Comparison of ENCODE assay signal across 22 cellular contexts in the genomic region with DNA sequence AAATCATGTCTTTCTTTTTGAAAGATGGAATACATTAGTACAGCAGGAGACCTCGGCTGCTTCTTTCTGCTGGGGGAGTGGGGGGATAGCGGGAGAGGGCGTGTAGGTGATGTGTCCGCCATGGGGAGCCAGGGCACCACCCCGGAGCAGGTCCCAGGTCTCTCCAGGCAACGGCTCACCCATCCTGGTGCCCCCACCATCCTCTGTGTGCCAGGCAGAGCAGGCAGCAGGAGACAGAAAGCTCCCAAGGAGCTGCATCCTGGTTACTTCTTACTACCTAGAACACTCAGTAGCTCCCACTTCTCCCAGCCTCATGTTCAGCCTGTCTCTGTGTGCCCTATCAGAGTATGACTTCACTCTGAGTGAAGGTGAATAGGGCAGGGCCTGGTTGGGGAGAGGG. TPM values are rescaled to one million over a fixed set of nuclear protein-coding genes. Genes with fewer than 3 reads are reported as not detected.
DNase-seq lines count a peak whose midpoint lies in the region; ATAC-seq, FAIRE-seq and TF ChIP-seq lines count a peak whose summit lies in the region.
"Had no signal": no experiment of that assay in that cellular context is flagged by ENCODE, and none has a peak within 500 bp of the region (broad histone marks: within the 10 kb centered on the region; RNA-seq: fewer than 3 reads in every experiment).

No MANE protein-coding gene starts in this region.

- peak in 1 of 2 donors; percentile 29 for ATAC-seq in activated naive CD4-positive, alpha-beta T cell treated with anti-CD3 and anti-CD28 coated beads, Interleukin-2, amount 50 U/mL, for 72 hours
- no peak for ATAC-seq in HG03108 (IDR thresholded peaks at IDR 0.05; ENCODE audit: unreplicated experiment)

- TF ChIP-seq CTCF in RWPE1 (conservative IDR thresholded peaks at IDR 0.05; ENCODE audit: low read depth) (no peak), kidney (IDR thresholded peaks at IDR 0.05; ENCODE audit: borderline replicate concordance, extremely low read depth, insufficient read depth) (no peak), spleen (IDR thresholded peaks at IDR 0.05 in 8 of 11, conservative IDR thresholded peaks at IDR 0.05 in 3 of 11) (no peak), testis (IDR thresholded peaks at IDR 0.05) (no peak)

- H3K4me3 ChIP-seq in kidney (ENCODE audit: low read length in 2 of 2) (no peak overlapping the region), spleen (no peak overlapping the region), testis (no peak overlapping the region)
- H3K4me3 ChIP-seq: BLaER1, dorsolateral prefrontal cortex, HAP-1, SJSA1, suprapubic skin had no signal

- H3K9ac ChIP-seq in kidney (ENCODE audit: low read length in 2 of 2): no peak overlapping the region
- H3K9ac ChIP-seq: BLaER1 had no signal

- no peak for FAIRE-seq in kidney (lab: Jason Lieb, UNC)
- FAIRE-seq: GM12892, small intestine had no signal

- peak in 1 of 2 donors; percentile 38 for DNase-seq in activated naive CD4-positive, alpha-beta T cell treated with anti-CD3 and anti-CD28 coated beads, Interleukin-2, amount 50 U/mL, for 72 hours (ENCODE audit: low spot score in 2 of 2)
- no peak for DNase-seq in activated naive CD4-positive, alpha-beta T cell treated with Interleukin-2 at 50 U/mL for 16 hours
- no peak for DNase-seq in RWPE1 (ENCODE audit: low spot score)
- peak; percentile 49 for DNase-seq in kidney
- DNase-seq in spleen: peak; percentile 54
- DNase-seq in testis: no peak
- DNase-seq in DMS153 treated with DMSO at 0.1 percent for 48 hours (lab: John Stamatoyannopoulos, UW; ENCODE audit: unreplicated experiment): no peak
- DNase-seq: activated CD4-positive, alpha-beta T cell treated with anti-CD3 and anti-CD28 coated beads, Interleukin-2, amount 50 U/mL, for 1 hour; amygdala; NCI-H1092; NCI-H187; NCI-H526 treated with DMSO at 0.1 percent for 48 hours; nucleus accumbens; small intestine; stimulated activated CD4-positive, alpha-beta T cell treated with anti-CD3 and anti-CD28 coated beads, Interleukin-2, amount 100 ng/mL, for 24 hours had no signal

- TF ChIP-seq POLR2A in spleen (IDR thresholded peaks at IDR 0.05) (no peak), testis (IDR thresholded peaks at IDR 0.05) (no peak)

- POLR2A ChIA-PET in RWPE1 (lab: Yijun Ruan, JAX; ENCODE audit: low non-redundant PET): no interaction called here

- H3K36me3 ChIP-seq in kidney (ENCODE audit: control insufficient read depth in 1 of 2, insufficient read depth in 2 of 2, low read length in 2 of 2): peaks cover 6 to 12% of the 10 kb centered on the region in 2 donors
- H3K36me3 ChIP-seq in spleen: peaks cover 0 to 75% (median 38%) of the 10 kb centered on the region in 6 donors
- no peaks in the 10 kb centered on the region for H3K36me3 ChIP-seq in testis (ENCODE audit: low read depth, missing control alignments)
- H3K36me3 ChIP-seq: SJSA1 had no signal

- peaks cover 0 to 2% of the 10 kb centered on the region in 2 donors for H3K4me1 ChIP-seq in kidney (ENCODE audit: control insufficient read depth in 1 of 2, insufficient read depth in 1 of 2, low read depth in 1 of 2, low read length in 2 of 2)
- peaks cover 0 to 7% (median 2%) of the 10 kb centered on the region in 6 donors for H3K4me1 ChIP-seq in spleen
- H3K4me1 ChIP-seq in testis: peaks cover 19% of the 10 kb centered on the region
- H3K4me1 ChIP-seq: BLaER1, HAP-1, suprapubic skin had no signal

- H3K27ac ChIP-seq in RWPE1 (0 out of 2 replicates have a peak overlapping the region, but pooled peaks have one; percentile 7), kidney (ENCODE audit: low read depth in 2 of 2, low read length in 2 of 2) (no peak overlapping the region), spleen (no peak overlapping the region), testis (no peak overlapping the region)
- H3K27ac ChIP-seq: BLaER1, SJSA1, suprapubic skin had no signal

- H3K27me3 ChIP-seq in spleen (replicated peaks in 1 of 7) (no peaks in the 10 kb centered on the region), testis (no peaks in the 10 kb centered on the region)
- H3K27me3 ChIP-seq: BLaER1, dorsolateral prefrontal cortex, SJSA1, suprapubic skin had no signal

- peaks cover 5 to 12% of the 10 kb centered on the region in 2 donors for H3K9me3 ChIP-seq in kidney (ENCODE audit: control insufficient read depth in 1 of 2, low read length in 2 of 2)
- peaks cover 0 to 17% (median 14%) of the 10 kb centered on the region in 8 donors for H3K9me3 ChIP-seq in spleen
- no peaks in the 10 kb centered on the region for H3K9me3 ChIP-seq in testis
- H3K9me3 ChIP-seq: SJSA1 had no signal

- peaks cover 9 to 40% of the 10 kb centered on the region in 2 donors for H3K36me3 Mint-ChIP-seq in activated naive CD4-positive, alpha-beta T cell treated with anti-CD3 and anti-CD28 coated beads, Interleukin-2, amount 50 U/mL, for 72 hours

- intact Hi-C loops in kidney (cut with DNase I) (no loop called here), spleen (cut with DNase I; ENCODE audit: low total_unique reads) (no loop called here), testis (cut with DNase I; ENCODE audit: low total_unique reads) (no loop called here)

- CTCF ChIA-PET in RWPE1 (lab: Yijun Ruan, JAX): interaction anchor here (0.7 kb wide), 1 partner anchor 31 kb away, joined by 4 read pairs; no protein-coding TSS in a partner anchor

- peaks cover 5 to 14% of the 10 kb centered on the region in 2 donors for H3K9me3 Mint-ChIP-seq in activated naive CD4-positive, alpha-beta T cell treated with anti-CD3 and anti-CD28 coated beads, Interleukin-2, amount 50 U/mL, for 72 hours

- H3K27ac Mint-ChIP-seq in activated naive CD4-positive, alpha-beta T cell treated with anti-CD3 and anti-CD28 coated beads, Interleukin-2, amount 50 U/mL, for 72 hours: peak overlapping the region; percentile 29 to 53

- 81 to 98% (median 96%) methylated on average over 6 of the region's 6 CpGs for WGBS in spleen, 5 donors
- 79 to 90% methylated on average over 4 to 6 of the region's 6 CpGs for WGBS in testis, 2 donors

RNA-seq across cellular contexts. Expression of a gene that starts 23.6 kb away (rescaled TPM):
- 10 to 100 TPM; 48.9 to 75.5 TPM for total RNA-seq in activated naive CD4-positive, alpha-beta T cell treated with anti-CD3 and anti-CD28 coated beads, Interleukin-2, amount 50 U/mL, for 72 hours
- total RNA-seq in kidney: 44.4 TPM
- polyA plus RNA-seq in kidney (ENCODE audit: insufficient read depth, low read depth, low replicate concordance): 43.1 TPM
- 10 to 100 TPM; 35.1 to 52.5 (median 50.4) TPM for total RNA-seq in spleen
- polyA plus RNA-seq in spleen: 10 to 100 TPM; 32.7 to 53.5 (median 33.2) TPM
- 100 to 1,000 TPM in 1 of 2 donors, 10 to 100 TPM in 1; 99.7 to 108 TPM for total RNA-seq in testis
- polyA plus RNA-seq in testis (ENCODE audit: insufficient read depth, low read depth, low replicate concordance): 35.1 TPM

Comparison
In these comparisons a context has a peak if more than half of its experiments do, and no peak if none do; other contexts are left out.
1. DNase-seq: peak in kidney (single experiment) and spleen (single experiment); none in activated naive CD4-positive, alpha-beta T cell treated with Interleukin-2 at 50 U/mL for 16 hours (single experiment), RWPE1 (single experiment), testis (single experiment) and DMS153 treated with DMSO at 0.1 percent for 48 hours (single experiment).